25 cellular contexts compared by ENCODE assay signal in genomic region chr11:83012168-83013067, GRCh38. TPM values are rescaled to one million over a fixed set of nuclear protein-coding genes. Genes with fewer than 3 reads are reported as not detected.
DNase-seq lines count a peak whose midpoint lies in the region; ATAC-seq and TF ChIP-seq lines count a peak whose summit lies in the region.
"Had no signal": no experiment of that assay in that cellular context is flagged by ENCODE, and none has a peak within 500 bp of the region (broad histone marks: within the 10 kb centered on the region; RNA-seq: fewer than 3 reads in every experiment).

No MANE protein-coding gene starts in this region.

- no peak for ATAC-seq in left ventricle myocardium superior
- no peak for ATAC-seq in memory B cell (ENCODE audit: low read depth)
- ATAC-seq: activated CD8-positive, alpha-beta memory T cell treated with anti-CD3 and anti-CD28 coated beads, Interleukin-2, amount 10 ng/mL, durations not matched to agents 7 days and 5 days; GM23338; left lung; Panc1 had no signal

- peaks cover 48% of the 10 kb centered on the region for H3K4me1 Mint-ChIP-seq in memory B cell

- peaks cover 31% of the 10 kb centered on the region for H3K36me3 Mint-ChIP-seq in memory B cell

- intact Hi-C loops in left ventricle myocardium superior (cut with micrococcal nuclease): loop anchor here (10.0 kb wide), 1 partner anchor 62 kb away; the partner anchor contains the start of gene RAB30

- no peaks in the 10 kb centered on the region for H3K27me3 Mint-ChIP-seq in memory B cell
- H3K27me3 Mint-ChIP-seq: activated CD4-positive, alpha-beta T cell treated with anti-CD3 and anti-CD28 coated beads, Interleukin-2, amount 10 ng/mL, durations not matched to agents 24 days and 14 days; activated CD8-positive, alpha-beta memory T cell treated with anti-CD3 and anti-CD28 coated beads, Interleukin-2, amount 10 ng/mL, durations not matched to agents 7 days and 5 days had no signal

- no peaks in the 10 kb centered on the region for H3K36me3 ChIP-seq in cardiac muscle cell
- H3K36me3 ChIP-seq: esophagus muscularis mucosa, left lung, MG63 had no signal

- no peak overlapping the region for H3K4me3 Mint-ChIP-seq in memory B cell
- H3K4me3 Mint-ChIP-seq: activated CD4-positive, alpha-beta T cell treated with anti-CD3 and anti-CD28 coated beads, Interleukin-2, amount 10 ng/mL, durations not matched to agents 24 days and 14 days; activated CD8-positive, alpha-beta memory T cell treated with anti-CD3 and anti-CD28 coated beads, Interleukin-2, amount 10 ng/mL, durations not matched to agents 7 days and 5 days; activated T-helper 1 cell treated with anti-CD3 and anti-CD28 coated beads, Interleukin-12 subunit alpha, Interleukin-12 subunit beta, Interleukin-2, Interleukin-4 antibody, amounts not matched to agents 30 ng/mL and 10 ng/mL and 1 ng/mL, durations not matched to agents 14 hours and 24 hours and 36 hours; GM23338; nephron; T-helper 1 cell treated with Interleukin-12 subunit alpha and Interleukin-12 subunit beta and Interleukin-4 antibody, amounts not matched to agents 30 μg/mL and 1 μg/mL, for 36 hours had no signal

- no peak overlapping the region for H3K4me3 ChIP-seq in cardiac muscle cell
- H3K4me3 ChIP-seq: esophagus muscularis mucosa, GM23338, left lung, MG63 had no signal

- no peaks in the 10 kb centered on the region for H3K9me3 ChIP-seq in cardiac muscle cell (ENCODE audit: low read depth)
- H3K9me3 ChIP-seq: esophagus muscularis mucosa, left lung, MG63 had no signal

- DNase-seq in cardiac muscle cell (ENCODE audit: low read depth in 1 of 2, low spot score in 1 of 2): no peak
- DNase-seq in left ventricle myocardium superior: no peak
- no peak for DNase-seq in memory B cell (ENCODE audit: low spot score in 2 of 2)
- no peak for DNase-seq in central memory CD4-positive, alpha-beta T cell
- no peak for DNase-seq in LoVo (ENCODE audit: low spot score)
- no peak for DNase-seq in NAMALWA (ENCODE audit: low spot score)
- DNase-seq: activated CD4-positive, alpha-beta T cell treated with anti-CD3 and anti-CD28 coated beads, Interleukin-2, amount 10 ng/mL, durations not matched to agents 24 days and 14 days; activated CD8-positive, alpha-beta memory T cell treated with anti-CD3 and anti-CD28 coated beads, Interleukin-2, amount 10 ng/mL, durations not matched to agents 7 days and 5 days; DND-41; effector memory CD4-positive, alpha-beta T cell; left lung; NCI-H1436 treated with DMSO at 0.1 percent for 48 hours; NCI-H510A treated with DMSO at 0.1 percent for 48 hours; NK-92 treated with Interleukin-12 subunit alpha and Interleukin-12 subunit beta, amount 100 ng/mL, for 24 hours; SHP77 treated with DMSO at 0.1 percent for 48 hours had no signal

- peaks cover 6% of the 10 kb centered on the region for H3K9me3 Mint-ChIP-seq in memory B cell
- H3K9me3 Mint-ChIP-seq: activated T-helper 1 cell treated with anti-CD3 and anti-CD28 coated beads, Interleukin-12 subunit alpha, Interleukin-12 subunit beta, Interleukin-2, Interleukin-4 antibody, amounts not matched to agents 30 ng/mL and 10 ng/mL and 1 ng/mL, durations not matched to agents 14 hours and 24 hours and 36 hours; GM23338; nephron had no signal

- peak overlapping the region; percentile 47 for H3K27ac ChIP-seq in cardiac muscle cell
- H3K27ac ChIP-seq in angular gyrus (ENCODE audit: low read depth, low read length): peak overlapping the region; percentile 94
- peak overlapping the region; percentile 97 for H3K27ac ChIP-seq in temporal lobe (ENCODE audit: low read depth, low read length)

- H3K4me1 ChIP-seq in cardiac muscle cell (ENCODE audit: low read depth): peaks cover 18% of the 10 kb centered on the region

- no peak for TF ChIP-seq CTCF in cardiac muscle cell (IDR thresholded peaks at IDR 0.05; ENCODE audit: low read depth, low read length)

- H3K27ac Mint-ChIP-seq in memory B cell: peak overlapping the region; percentile 53
- H3K27ac Mint-ChIP-seq: activated CD4-positive, alpha-beta T cell treated with anti-CD3 and anti-CD28 coated beads, Interleukin-2, amount 10 ng/mL, durations not matched to agents 24 days and 14 days; activated CD8-positive, alpha-beta memory T cell treated with anti-CD3 and anti-CD28 coated beads, Interleukin-2, amount 10 ng/mL, durations not matched to agents 7 days and 5 days; activated naive CD4-positive, alpha-beta T cell treated with anti-CD3 and anti-CD28 coated beads, Interleukin-2, amount 50 U/mL, for 72 hours; activated T-helper 1 cell treated with anti-CD3 and anti-CD28 coated beads, Interleukin-12 subunit alpha, Interleukin-12 subunit beta, Interleukin-2, Interleukin-4 antibody, amounts not matched to agents 30 ng/mL and 10 ng/mL and 1 ng/mL, durations not matched to agents 14 hours and 24 hours and 36 hours; GM23338; T-helper 1 cell treated with Interleukin-12 subunit alpha and Interleukin-12 subunit beta and Interleukin-4 antibody, amounts not matched to agents 30 μg/mL and 1 μg/mL, for 36 hours had no signal

- no peaks in the 10 kb centered on the region for H3K27me3 ChIP-seq in cardiac muscle cell
- H3K27me3 ChIP-seq: esophagus muscularis mucosa, left lung, MG63 had no signal

RNA-seq across cellular contexts. Expression of gene RAB30, which starts 59.3 kb away (rescaled TPM):
- 9.4 and 9.8 TPM in 2 replicates for total RNA-seq in cardiac muscle cell
- polyA plus RNA-seq in cardiac muscle cell: 4.3 and 6.9 TPM in 2 replicates
- total RNA-seq in left ventricle myocardium superior: 31.3 TPM
- 42.0 TPM for total RNA-seq in temporal lobe

Comparison
In these comparisons a context has a peak if more than half of its experiments do, and no peak if none do; other contexts are left out.
1. H3K27ac ChIP-seq: peak in every context shown above with its lines; median percentile 97 in temporal lobe; 94 in angular gyrus; 47 in cardiac muscle cell.